In the genomic region with DNA sequence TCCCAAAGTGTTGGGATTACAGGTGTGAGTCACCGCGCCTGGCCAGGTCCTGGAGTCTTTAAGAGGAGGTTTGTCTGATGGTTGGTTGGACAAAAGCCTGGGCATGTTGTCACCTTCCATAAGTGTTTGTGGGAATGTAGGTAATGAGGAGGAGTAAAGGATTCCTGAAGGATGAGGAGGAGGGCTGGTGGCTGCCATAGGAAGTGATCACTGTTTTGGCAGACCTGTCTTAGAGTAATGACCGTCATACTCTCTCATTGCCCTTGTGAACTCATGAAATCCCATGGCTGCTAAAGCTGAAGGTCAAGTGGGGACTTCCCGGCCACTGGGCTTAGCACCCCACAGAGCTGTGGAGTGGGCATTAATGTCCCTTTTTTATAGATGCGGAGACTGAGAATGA, we compare ENCODE assay signal across 15 cellular contexts. TPM values are rescaled to one million over a fixed set of nuclear protein-coding genes. Genes with fewer than 3 reads are reported as not detected.
DNase-seq lines count a peak whose midpoint lies in the region; ATAC-seq, FAIRE-seq and TF ChIP-seq lines count a peak whose summit lies in the region.
"Had no signal": no experiment of that assay in that cellular context is flagged by ENCODE, and none has a peak within 500 bp of the region (broad histone marks: within the 10 kb centered on the region; RNA-seq: fewer than 3 reads in every experiment).

No MANE protein-coding gene starts in this region.

- H3K36me3 ChIP-seq in CD4-positive, alpha-beta memory T cell (ENCODE audit: insufficient read depth, low read length): no peaks in the 10 kb centered on the region
- H3K36me3 ChIP-seq in GM12878 (ENCODE audit: control insufficient read depth in 2 of 2, insufficient read depth in 2 of 2, low read length in 1 of 2) (no peaks in the 10 kb centered on the region), PC-9 (ENCODE audit: low read depth) (no peaks in the 10 kb centered on the region)
- H3K36me3 ChIP-seq in naive thymus-derived CD4-positive, alpha-beta T cell (ENCODE audit: control insufficient read depth in 2 of 3, insufficient read depth in 3 of 3, low read length in 3 of 3): no peaks in the 10 kb centered on the region
- H3K36me3 ChIP-seq: gastroesophageal sphincter had no signal

- POLR2A ChIA-PET in CD4-positive, alpha-beta memory T cell (lab: Charles Lee; ENCODE audit: partially characterized antibody): no interaction called here
- POLR2A ChIA-PET in GM12878 (lab: Charles Lee): no interaction called here
- POLR2A ChIA-PET in naive thymus-derived CD4-positive, alpha-beta T cell (lab: Charles Lee): interaction anchor here (0.6 kb wide), 1 partner anchor 128 kb away, joined by 3 read pairs; no protein-coding TSS in a partner anchor
- POLR2A ChIA-PET in PC-9 (lab: Charles Lee; ENCODE audit: unreplicated experiment): interaction anchor here (0.7 kb wide), 1 partner anchor 74 kb away, joined by 26 read pairs; no protein-coding TSS in a partner anchor

- DNase-seq in CD4-positive, alpha-beta memory T cell: no peak
- DNase-seq in H54 (ENCODE audit: insufficient read length, low spot score) (no peak), GM12878 (ENCODE audit: low read depth, low spot score) (no peak), PC-9 (no peak), NCI-H345 (lab: John Stamatoyannopoulos, UW) (no peak)
- DNase-seq in naive thymus-derived CD4-positive, alpha-beta T cell: no peak
- DNase-seq in activated CD8-positive, alpha-beta memory T cell treated with anti-CD3 and anti-CD28 coated beads, Interleukin-2, amount 10 ng/mL, durations not matched to agents 7 days and 5 days: no peak
- DNase-seq: activated naive CD4-positive, alpha-beta T cell treated with Interleukin-2 at 50 U/mL for 16 hours; NK-92 treated with Interleukin-12 subunit alpha and Interleukin-12 subunit beta, amount 100 ng/mL, for 24 hours; psoas muscle; testis had no signal

- WGBS in GM12878 (ENCODE audit: insufficient coverage, insufficient replicate concordance, low lambda C conversion rate, missing lambda C conversion rate): 72% methylated on average over 5 of the region's 5 CpGs

- H3K27me3 ChIP-seq in CD4-positive, alpha-beta memory T cell (ENCODE audit: insufficient read depth, low read length): no peaks in the 10 kb centered on the region
- H3K27me3 ChIP-seq in GM12878 (replicated peaks in 1 of 2; ENCODE audit: control insufficient read depth in 2 of 2, insufficient read depth in 2 of 2, low read length in 1 of 2) (no peaks in the 10 kb centered on the region), PC-9 (ENCODE audit: insufficient read depth, low read depth) (no peaks in the 10 kb centered on the region)
- H3K27me3 ChIP-seq in naive thymus-derived CD4-positive, alpha-beta T cell (ENCODE audit: control insufficient read depth in 2 of 2, insufficient read depth in 2 of 2, low read length in 2 of 2): no peaks in the 10 kb centered on the region
- H3K27me3 ChIP-seq: gastroesophageal sphincter, testis had no signal

- CTCF ChIA-PET in CD4-positive, alpha-beta memory T cell (lab: Charles Lee; ENCODE audit: partially characterized antibody): interaction anchor here (1.5 to 2.2 kb wide), 2 partner anchors 17 to 169 kb away, joined by 4 to 8 read pairs; a partner anchor contains a TSS
- CTCF ChIA-PET in GM12878 (lab: Yijun Ruan, JAX): interaction anchor here (1.2 to 1.7 kb wide), 2 partner anchors 15 to 18 kb away, joined by 3 to 5 read pairs; no protein-coding TSS in a partner anchor
- CTCF ChIA-PET in naive thymus-derived CD4-positive, alpha-beta T cell (lab: Charles Lee): no interaction called here
- CTCF ChIA-PET in activated CD8-positive, alpha-beta memory T cell treated with anti-CD3 and anti-CD28 coated beads, Interleukin-2, amount 10 ng/mL, durations not matched to agents 7 days and 5 days (lab: Charles Lee): interaction anchor here (0.7 kb wide), 2 partner anchors 168 to 269 kb away, joined by 3 to 4 read pairs; a partner anchor contains a TSS
- CTCF ChIA-PET in PC-9 (lab: Charles Lee): no interaction called here

- H4K20me1 ChIP-seq in GM12878 (ENCODE audit: control insufficient read depth, insufficient read depth) (no peaks in the 10 kb centered on the region), PC-9 (ENCODE audit: insufficient read depth) (0 out of 2 replicates have a peak, but pooled peaks cover under 1% of the 10 kb centered on the region)

- H3K79me2 ChIP-seq in GM12878 (ENCODE audit: control insufficient read depth, insufficient read depth, low read length) (peaks cover 49% of the 10 kb centered on the region), PC-9 (ENCODE audit: low read depth) (peaks cover 32% of the 10 kb centered on the region)

- FAIRE-seq in H54 (lab: Jason Lieb, UNC): peak; percentile 62
- no peak for FAIRE-seq in GM12878 (lab: Jason Lieb, UNC)
- FAIRE-seq: G401.6, TTC549 had no signal

- no peak overlapping the region for H2AFZ ChIP-seq in GM12878 (ENCODE audit: control insufficient read depth, low read depth, low read length)
- no peak overlapping the region for H2AFZ ChIP-seq in PC-9

- intact Hi-C loops in CD4-positive, alpha-beta memory T cell (cut with micrococcal nuclease): no loop called here
- intact Hi-C loops in GM12878 (cut with micrococcal nuclease; ENCODE audit: unreplicated experiment): loop anchor here (5.0 kb wide), 1 partner anchor 36 kb away; no protein-coding TSS in a partner anchor
- intact Hi-C loops in naive thymus-derived CD4-positive, alpha-beta T cell (cut with micrococcal nuclease): no loop called here
- intact Hi-C loops in PC-9 (cut with micrococcal nuclease; ENCODE audit: unreplicated experiment): no loop called here

- H3K9me3 ChIP-seq in CD4-positive, alpha-beta memory T cell (ENCODE audit: control insufficient read depth in 1 of 2, low read length in 2 of 2): no peaks in the 10 kb centered on the region
- H3K9me3 ChIP-seq in GM12878 (replicated peaks; ENCODE audit: control insufficient read depth, insufficient read depth, low read length) (no peaks in the 10 kb centered on the region; the same call in 2 of the 3 replicates), PC-9 (ENCODE audit: insufficient read depth, low read depth) (peaks cover under 1% of the 10 kb centered on the region; the same call in 1 of the 2 replicates)
- no peaks in the 10 kb centered on the region for H3K9me3 ChIP-seq in naive thymus-derived CD4-positive, alpha-beta T cell (ENCODE audit: control insufficient read depth in 2 of 3, low read length in 3 of 3)
- H3K9me3 ChIP-seq: gastroesophageal sphincter, psoas muscle, testis had no signal

- H3K9ac ChIP-seq in GM12878 (ENCODE audit: control insufficient read depth, insufficient read depth, low read length): no peak overlapping the region

- no peak overlapping the region for H3K27ac ChIP-seq in CD4-positive, alpha-beta memory T cell (ENCODE audit: low read depth, low read length)
- H3K27ac ChIP-seq in GM12878 (ENCODE audit: control insufficient read depth, insufficient read depth): peak overlapping the region; percentile 43; the same call in 1 of the 2 replicates
- H3K27ac ChIP-seq in naive thymus-derived CD4-positive, alpha-beta T cell (ENCODE audit: low read depth, low read length): no peak overlapping the region
- H3K27ac ChIP-seq in PC-9: no peak overlapping the region
- H3K27ac ChIP-seq: gastroesophageal sphincter, psoas muscle, testis had no signal

- in situ Hi-C loops in GM12878 (cut with MboI): no loop called here

- TF ChIP-seq CTCF in GM12878 (IDR thresholded peaks at IDR 0.05 in 2 of 3, conservative IDR thresholded peaks at IDR 0.05 in 1 of 3; ENCODE audit: control insufficient read depth in 2 of 3, extremely low read depth in 1 of 3, insufficient read depth in 1 of 3, low read depth in 3 of 3, low read length in 3 of 3) (no peak), PC-9 (conservative IDR thresholded peaks at IDR 0.05) (no peak)

- ATAC-seq in GM12878: peak; percentile 39
- no peak for ATAC-seq in naive thymus-derived CD4-positive, alpha-beta T cell
- no peak for ATAC-seq in activated CD8-positive, alpha-beta memory T cell treated with anti-CD3 and anti-CD28 coated beads, Interleukin-2, amount 10 ng/mL, durations not matched to agents 7 days and 5 days
- ATAC-seq: gastroesophageal sphincter had no signal

- peaks cover 45 to 81% (median 63%) of the 10 kb centered on the region in 4 donors for H3K4me1 Mint-ChIP-seq in CD4-positive, alpha-beta memory T cell
- peaks cover 41 to 84% (median 71%) of the 10 kb centered on the region in 7 donors for H3K4me1 Mint-ChIP-seq in naive thymus-derived CD4-positive, alpha-beta T cell
- peaks cover 43% of the 10 kb centered on the region for H3K4me1 Mint-ChIP-seq in activated CD8-positive, alpha-beta memory T cell treated with anti-CD3 and anti-CD28 coated beads, Interleukin-2, amount 10 ng/mL, durations not matched to agents 7 days and 5 days

- peaks cover 2 to 5% of the 10 kb centered on the region in 2 donors for H3K36me3 Mint-ChIP-seq in CD4-positive, alpha-beta memory T cell
- peaks cover 0 to 13% (median 2%) of the 10 kb centered on the region in 5 donors for H3K36me3 Mint-ChIP-seq in naive thymus-derived CD4-positive, alpha-beta T cell
- H3K36me3 Mint-ChIP-seq in activated CD8-positive, alpha-beta memory T cell treated with anti-CD3 and anti-CD28 coated beads, Interleukin-2, amount 10 ng/mL, durations not matched to agents 7 days and 5 days: peaks cover 11% of the 10 kb centered on the region

- H3K27ac Mint-ChIP-seq in CD4-positive, alpha-beta memory T cell: peak overlapping the region in 6 of 7 donors; percentile 1 to 63 (median 28)
- peak overlapping the region in 7 of 9 donors; percentile 33 to 82 (median 63) for H3K27ac Mint-ChIP-seq in naive thymus-derived CD4-positive, alpha-beta T cell
- no peak overlapping the region for H3K27ac Mint-ChIP-seq in activated CD8-positive, alpha-beta memory T cell treated with anti-CD3 and anti-CD28 coated beads, Interleukin-2, amount 10 ng/mL, durations not matched to agents 7 days and 5 days

- SMC1A ChIA-PET in GM12878 (lab: Charles Lee; ENCODE audit: uncharacterized antibody, unreplicated experiment): interaction anchor here (0.6 to 1.8 kb wide), 6 partner anchors 8 to 126 kb away, joined by 3 to 6 read pairs (median 4); no protein-coding TSS in a partner anchor

- H3K4me1 ChIP-seq in CD4-positive, alpha-beta memory T cell (ENCODE audit: insufficient read depth, low read length): peaks cover 39% of the 10 kb centered on the region
- H3K4me1 ChIP-seq in GM12878 (ENCODE audit: control insufficient read depth, insufficient read depth, low read length) (peaks cover 38% of the 10 kb centered on the region), PC-9 (replicated peaks; ENCODE audit: insufficient read depth) (peaks cover 8% of the 10 kb centered on the region)
- H3K4me1 ChIP-seq in naive thymus-derived CD4-positive, alpha-beta T cell (ENCODE audit: control insufficient read depth in 2 of 2, insufficient read depth in 2 of 2, low read length in 2 of 2): peaks cover 24 to 34% of the 10 kb centered on the region in 2 donors

- peak overlapping the region in 2 of 8 donors; percentile 39 to 43 for H3K4me3 Mint-ChIP-seq in CD4-positive, alpha-beta memory T cell
- H3K4me3 Mint-ChIP-seq in naive thymus-derived CD4-positive, alpha-beta T cell: peak overlapping the region in 1 of 10 donors; percentile 42
- no peak overlapping the region for H3K4me3 Mint-ChIP-seq in activated CD8-positive, alpha-beta memory T cell treated with anti-CD3 and anti-CD28 coated beads, Interleukin-2, amount 10 ng/mL, durations not matched to agents 7 days and 5 days
- H3K4me3 Mint-ChIP-seq: CD14-positive monocyte had no signal

- H3K9me3 Mint-ChIP-seq in CD4-positive, alpha-beta memory T cell: no peaks in the 10 kb centered on the region
- peaks cover 0 to 1% (median 0%) of the 10 kb centered on the region in 11 donors for H3K9me3 Mint-ChIP-seq in naive thymus-derived CD4-positive, alpha-beta T cell
- H3K9me3 Mint-ChIP-seq in activated CD8-positive, alpha-beta memory T cell treated with anti-CD3 and anti-CD28 coated beads, Interleukin-2, amount 10 ng/mL, durations not matched to agents 7 days and 5 days (ENCODE audit: low read depth): no peaks in the 10 kb centered on the region

- BruUV-seq in GM12878 (replicated peaks; lab: Mats Ljungman, UMichigan): no TSS peak
- no TSS peak for BruUV-seq in PC-9 (replicated peaks; lab: Mats Ljungman, UMichigan)

- RAD21 ChIA-PET in GM12878 (lab: Charles Lee; ENCODE audit: unreplicated experiment): interaction anchor here (0.7 to 3.0 kb wide), 3 partner anchors 17 to 168 kb away, joined by 3 to 13 read pairs (median 5); a partner anchor contains a TSS

- no peaks in the 10 kb centered on the region for H3K27me3 Mint-ChIP-seq in CD4-positive, alpha-beta memory T cell
- H3K27me3 Mint-ChIP-seq in naive thymus-derived CD4-positive, alpha-beta T cell: no peaks in the 10 kb centered on the region
- H3K27me3 Mint-ChIP-seq in activated CD8-positive, alpha-beta memory T cell treated with anti-CD3 and anti-CD28 coated beads, Interleukin-2, amount 10 ng/mL, durations not matched to agents 7 days and 5 days: no peaks in the 10 kb centered on the region

- no peaks in the 10 kb centered on the region for H3K9me2 ChIP-seq in PC-9 (ENCODE audit: insufficient read depth)

- H3K4me3 ChIP-seq in CD4-positive, alpha-beta memory T cell (ENCODE audit: low read length in 2 of 2): no peak overlapping the region
- H3K4me3 ChIP-seq in GM12878: no peak overlapping the region
- H3K4me3 ChIP-seq in naive thymus-derived CD4-positive, alpha-beta T cell (ENCODE audit: low read length): no peak overlapping the region
- H3K4me3 ChIP-seq in PC-9: no peak overlapping the region
- H3K4me3 ChIP-seq: gastroesophageal sphincter, psoas muscle, testis had no signal

- no peak for TF ChIP-seq POLR2A in H54 (IDR thresholded peaks at IDR 0.05; ENCODE audit: low read depth, low read length)
- TF ChIP-seq POLR2A in GM12878 (IDR thresholded peaks at IDR 0.05; ENCODE audit: low read depth, low read length): no peak

- TF ChIP-seq EP300 in GM12878 (IDR thresholded peaks at IDR 0.05; ENCODE audit: borderline replicate concordance in 1 of 2, control insufficient read depth in 1 of 2, low read depth in 2 of 2, low read length in 2 of 2): no peak

- peaks cover 7% of the 10 kb centered on the region; the same call in 1 of the 2 replicates for H3F3A ChIP-seq in PC-9 (ENCODE audit: insufficient read depth, low read depth)

- TF ChIP-seq RAD21 in GM12878 (IDR thresholded peaks at IDR 0.05; ENCODE audit: insufficient read depth, low read depth, low read length): no peak

- H3K4me2 ChIP-seq in GM12878 (ENCODE audit: control insufficient read depth, insufficient read depth): peak overlapping the region; percentile 44; the same call in 1 of the 2 replicates
- H3K4me2 ChIP-seq in PC-9: no peak overlapping the region

RNA-seq across cellular contexts. Expression of a gene that starts 40.5 kb away (rescaled TPM):
- 10 to 100 TPM; 22.4 to 23.5 TPM for total RNA-seq in CD4-positive, alpha-beta memory T cell
- polyA plus RNA-seq in CD4-positive, alpha-beta memory T cell: 1 to 10 TPM; 2.7 to 8.1 TPM
- total RNA-seq in GM12878 (2013; cell fraction: nucleolus; rRNA removed): 17.1 and 18.2 TPM in 2 replicates
- 10.0 and 10.8 TPM in 2 replicates for total RNA-seq in GM12878 (2014; rRNA removed)
- 9.8 and 10.7 TPM in 2 replicates for total RNA-seq in GM12878 (2014; rRNA removed; fragmentation: Illumina TruSeq; extraction: Trizol)
- 13.0 and 15.4 TPM in 2 replicates for total RNA-seq in GM12878 (2021)
- polyA plus RNA-seq in GM12878 (2011; ENCODE audit: low read depth): 4.1 TPM
- polyA plus RNA-seq in GM12878 (2011; rRNA removed): 12.5 and 18.5 TPM in 2 replicates
- polyA plus RNA-seq in GM12878 (2011; cell fraction: cytosol; rRNA removed): 5.7 and 6.2 TPM in 2 replicates
- polyA plus RNA-seq in GM12878 (2011; cell fraction: nucleus; rRNA removed): 4.8 TPM in 2 replicates
- 6.2 and 8.1 TPM in 2 replicates for polyA plus RNA-seq in GM12878 (2012)
- polyA plus RNA-seq in GM12878 (2014; fragmentation: Illumina TruSeq; extraction: Trizol): 13.4 and 17.0 TPM in 2 replicates
- 10 to 100 TPM; 11.7 to 16.7 TPM for polyA plus RNA-seq in GM12878 (2014; fragmentation: Nextera tagmentation; extraction: Ambion mirVana)
- 7.3 and 9.0 TPM in 2 replicates for polyA plus RNA-seq in GM12878 (2014; rRNA removed)
- polyA plus RNA-seq in GM12878 (2016; fragmentation: Nextera tagmentation; extraction: Ambion mirVana): 1 to 10 TPM; 4.4 to 8.4 TPM
- 13.0 and 20.9 TPM in 2 replicates for polyA minus RNA-seq in GM12878 (2011; rRNA and poly(A)+ RNA removed)
- polyA minus RNA-seq in GM12878 (2011; cell fraction: cytosol; rRNA and poly(A)+ RNA removed): 8.7 and 8.8 TPM in 2 replicates
- 3.3 and 6.9 TPM in 2 replicates for polyA minus RNA-seq in GM12878 (2011; cell fraction: nucleus; rRNA and poly(A)+ RNA removed)
- 10 to 100 TPM; 18.8 to 25.9 (median 23.8) TPM for total RNA-seq in naive thymus-derived CD4-positive, alpha-beta T cell
- 1 to 10 TPM; 5.0 to 5.4 TPM for polyA plus RNA-seq in naive thymus-derived CD4-positive, alpha-beta T cell
- 10 to 100 TPM; 18.5 to 19.7 TPM for total RNA-seq in activated CD8-positive, alpha-beta memory T cell treated with anti-CD3 and anti-CD28 coated beads, Interleukin-2, amount 10 ng/mL, durations not matched to agents 7 days and 5 days
- 6.1 and 11.4 TPM in 2 replicates for total RNA-seq in PC-9 (2021)

Comparison
In these comparisons a context has a peak if more than half of its experiments do, and no peak if none do; other contexts are left out.
1. CTCF ChIA-PET loops: an anchor here in CD4-positive, alpha-beta memory T cell (1.5 to 2.2 kb wide), GM12878 (1.2 to 1.7 kb wide) and activated CD8-positive, alpha-beta memory T cell treated with anti-CD3 and anti-CD28 coated beads, Interleukin-2, amount 10 ng/mL, durations not matched to agents 7 days and 5 days (0.7 kb wide); none called in naive thymus-derived CD4-positive, alpha-beta T cell and PC-9.
2. POLR2A ChIA-PET loops: an anchor here in naive thymus-derived CD4-positive, alpha-beta T cell (0.6 kb wide) and PC-9 (0.7 kb wide); none called in CD4-positive, alpha-beta memory T cell and GM12878.